ENCODE assay signal across 19 cellular contexts in the genomic region with DNA sequence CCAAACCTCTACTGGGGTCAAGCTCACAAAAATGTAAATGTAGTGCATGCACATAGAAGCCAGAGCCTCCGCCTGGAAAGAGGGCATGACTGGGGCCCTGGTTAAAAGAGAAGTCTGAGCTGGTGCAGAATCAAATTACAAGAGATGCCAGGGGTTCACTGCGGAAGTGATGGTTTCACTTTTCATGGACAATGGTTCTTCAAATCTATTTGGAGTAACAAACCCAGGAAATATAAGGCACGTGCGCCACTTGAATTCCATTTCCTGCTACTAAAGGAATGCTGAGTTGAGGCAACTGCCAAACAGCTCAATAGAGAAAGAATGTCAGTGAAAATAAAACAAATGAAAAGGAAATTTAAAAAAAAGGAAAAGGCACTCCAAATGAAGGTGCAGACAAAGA.
DNase-seq lines count a peak whose midpoint lies in the region; ATAC-seq and TF ChIP-seq lines count a peak whose summit lies in the region.
"Had no signal": no experiment of that assay in that cellular context is flagged by ENCODE, and none has a peak within 500 bp of the region (broad histone marks: within the 10 kb centered on the region; RNA-seq: fewer than 3 reads in every experiment).

No MANE protein-coding gene starts in this region.

- POLR2A ChIA-PET in RWPE1 (lab: Yijun Ruan, JAX; ENCODE audit: low non-redundant PET), result no interaction called here

- H3K27ac ChIP-seq in SK-N-MC (no peak overlapping the region), RWPE1 (no peak overlapping the region)
- H3K27ac ChIP-seq: gastroesophageal sphincter, right atrium auricular region had no signal

- no peak for TF ChIP-seq CTCF in RWPE1 (conservative IDR thresholded peaks at IDR 0.05; ENCODE audit: low read depth)

- CTCF ChIA-PET in RWPE1 (lab: Yijun Ruan, JAX), result no interaction called here

- DNase-seq in A172 (ENCODE audit: low spot score) (peak; percentile 14), GDM1 (lab: John Stamatoyannopoulos, UW) (peak; percentile 22), SK-N-MC (ENCODE audit: low read depth, low spot score) (no peak), foreskin melanocyte (peak; percentile 5), RWPE1 (ENCODE audit: low spot score) (no peak), glomerular visceral epithelial cell (ENCODE audit: extremely low spot score) (no peak)
- DNase-seq: activated B cell treated with CpG ODN at 0.5 μM for 24 hours; activated naive CD8-positive, alpha-beta T cell treated with anti-CD3 and anti-CD28 coated beads, Interleukin-2, amount 50 U/mL, for 24 hours; activated T-cell treated with anti-CD3 and anti-CD28 coated beads for 4 hours; cortex of kidney; DND-41; islet precursor cell; NCI-H1417; stimulated activated CD4-positive, alpha-beta T cell treated with anti-CD3 and anti-CD28 coated beads, Interleukin-4, amount 100 ng/mL, for 4 hours; stimulated activated naive CD4-positive, alpha-beta T cell treated with Interleukin-2 at 50 U/mL for 16 hours had no signal

- H3K9ac ChIP-seq in SK-N-MC (ENCODE audit: insufficient read length), result no peak overlapping the region

- H3K9me3 ChIP-seq in SK-N-MC (ENCODE audit: low read depth, low read length), result no peaks in the 10 kb centered on the region
- H3K9me3 ChIP-seq: gastroesophageal sphincter had no signal

- no peaks in the 10 kb centered on the region for H3K36me3 ChIP-seq in SK-N-MC (ENCODE audit: insufficient read depth, low read length)
- H3K36me3 ChIP-seq: gastroesophageal sphincter, right atrium auricular region had no signal

- peak overlapping the region; percentile 10; the same call in 1 of the 2 replicates for H3K4me3 ChIP-seq in SK-N-MC
- H3K4me3 ChIP-seq: gastroesophageal sphincter, right atrium auricular region had no signal

- ATAC-seq in GM19397 (IDR thresholded peaks at IDR 0.05; ENCODE audit: unreplicated experiment), result no peak
- ATAC-seq in HG03159 (IDR thresholded peaks at IDR 0.05; ENCODE audit: unreplicated experiment), result no peak
- ATAC-seq: activated naive CD8-positive, alpha-beta T cell treated with anti-CD3 and anti-CD28 coated beads, Interleukin-2, amount 50 U/mL, for 24 hours; gastroesophageal sphincter had no signal

Comparison
In these comparisons a context has a peak if more than half of its experiments do, and no peak if none do; other contexts are left out.
1. DNase-seq: peak in A172 (single experiment), GDM1 (single experiment) and foreskin melanocyte (single experiment); none in SK-N-MC (single experiment), RWPE1 (single experiment) and glomerular visceral epithelial cell (single experiment).